ENCODE assay signal across 8 cellular contexts in the genomic region with DNA sequence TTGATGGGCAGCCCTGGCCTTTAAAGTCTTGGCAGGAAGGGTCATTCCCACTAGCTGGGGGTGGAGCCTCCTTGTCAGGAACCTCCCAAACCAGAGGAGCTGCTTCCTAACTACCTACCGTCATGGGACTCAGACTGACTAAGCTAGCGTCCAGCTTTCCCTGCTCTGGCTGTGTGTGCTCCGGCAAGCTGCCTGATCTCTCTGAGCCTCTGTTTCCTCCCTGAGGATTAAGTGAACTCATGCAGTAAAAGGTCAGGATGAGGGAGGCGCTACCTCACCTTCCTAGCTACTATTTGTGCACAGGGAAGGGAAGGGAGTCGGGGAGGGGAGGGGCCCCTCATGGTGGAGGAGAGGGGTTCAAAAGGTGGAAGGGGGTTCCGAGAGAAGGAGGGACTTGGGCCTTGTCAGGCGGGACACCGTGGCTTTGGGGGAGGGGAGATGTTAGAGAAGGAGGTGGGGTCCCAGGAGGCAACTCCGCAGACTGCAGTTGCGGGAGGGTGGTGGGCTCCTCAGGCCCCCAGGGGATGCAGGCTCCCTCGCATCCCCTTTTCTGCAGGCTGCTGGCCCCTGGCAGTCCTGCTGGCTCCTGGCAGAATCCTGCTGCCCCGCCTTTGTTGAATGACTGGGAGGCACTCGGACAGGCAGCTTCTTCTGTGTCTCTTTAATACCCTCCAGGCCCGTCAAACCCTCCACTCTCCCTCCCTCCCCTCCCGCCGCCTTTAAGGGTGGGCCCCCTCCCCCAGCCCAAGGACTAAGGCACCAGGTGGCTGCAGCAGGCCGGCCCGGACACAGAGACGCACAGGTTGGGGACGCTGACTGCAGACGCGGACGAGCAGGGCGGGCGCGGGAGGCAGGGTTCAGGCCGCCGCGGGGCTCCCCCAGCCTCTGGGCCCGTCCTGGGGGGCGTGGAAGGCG. TPM values are rescaled to one million over a fixed set of nuclear protein-coding genes. Genes with fewer than 3 reads are reported as not detected.
DNase-seq lines count a peak whose midpoint lies in the region; ATAC-seq and TF ChIP-seq lines count a peak whose summit lies in the region.

No MANE protein-coding gene starts in this region.

- peaks cover 9 to 17% of the 10 kb centered on the region in 2 donors for H3K27me3 Mint-ChIP-seq in natural killer cell (ENCODE audit: low read depth in 2 of 2)
- peaks cover 8 to 15% of the 10 kb centered on the region in 2 donors for H3K27me3 Mint-ChIP-seq in natural killer cell treated with Interleukin-12 subunit alpha and Interleukin-12 subunit beta and Interleukin-15 and Interleukin-18, amount 100 ng/mL, for 72 hours
- peaks cover 7% of the 10 kb centered on the region for H3K27me3 Mint-ChIP-seq in central memory CD8-positive, alpha-beta T cell

- H3K27ac Mint-ChIP-seq in natural killer cell: no peak overlapping the region
- H3K27ac Mint-ChIP-seq in natural killer cell treated with Interleukin-12 subunit alpha and Interleukin-12 subunit beta and Interleukin-15 and Interleukin-18, amount 100 ng/mL, for 72 hours: no peak overlapping the region
- H3K27ac Mint-ChIP-seq in central memory CD8-positive, alpha-beta T cell (ENCODE audit: low read depth): no peak overlapping the region

- H3K4me3 ChIP-seq in lower leg skin (ENCODE audit: low read depth, poor library complexity, severe bottlenecking) (peak overlapping the region; percentile 21), uterus (peak overlapping the region; percentile 26 to 45)

- peak in 2 of 3 donors; percentile 43 to 46 for ATAC-seq in natural killer cell
- ATAC-seq in natural killer cell treated with Interleukin-12 subunit alpha and Interleukin-12 subunit beta and Interleukin-15 and Interleukin-18, amount 100 ng/mL, for 72 hours: no peak
- ATAC-seq in central memory CD8-positive, alpha-beta T cell (replicated peaks; ENCODE audit: extremely low read depth, poor library complexity, severe bottlenecking): peak; percentile 44

- H3K36me3 Mint-ChIP-seq in natural killer cell: no peaks in the 10 kb centered on the region
- no peaks in the 10 kb centered on the region for H3K36me3 Mint-ChIP-seq in natural killer cell treated with Interleukin-12 subunit alpha and Interleukin-12 subunit beta and Interleukin-15 and Interleukin-18, amount 100 ng/mL, for 72 hours
- peaks cover 2% of the 10 kb centered on the region for H3K36me3 Mint-ChIP-seq in central memory CD8-positive, alpha-beta T cell (ENCODE audit: insufficient read depth)

- 4% methylated on average over 18 to 28 of the region's 32 CpGs for WGBS in lower leg skin, 2 donors

- TF ChIP-seq CTCF in natural killer cell (IDR thresholded peaks at IDR 0.05) (no peak), lower leg skin (IDR thresholded peaks at IDR 0.05) (no peak), uterus (IDR thresholded peaks at IDR 0.05) (no peak)

- H3K36me3 ChIP-seq in uterus: no peaks in the 10 kb centered on the region

- DNase-seq in natural killer cell (no peak), NCI-H2227 treated with DMSO at 0.1 percent for 48 hours (lab: John Stamatoyannopoulos, UW) (peak; percentile 53), lower leg skin (ENCODE audit: low spot score in 2 of 2) (peak in 1 of 2 donors; percentile 82), uterus (peak in 1 of 2 donors; percentile 13)
- no peak for DNase-seq in natural killer cell treated with Interleukin-12 subunit alpha and Interleukin-12 subunit beta and Interleukin-15 and Interleukin-18, amount 100 ng/mL, for 72 hours (ENCODE audit: low spot score)
- no peak for DNase-seq in central memory CD8-positive, alpha-beta T cell (ENCODE audit: low spot score in 2 of 2)
- DNase-seq in central memory CD4-positive, alpha-beta T cell: no peak
- DNase-seq in stimulated activated CD4-positive, alpha-beta T cell treated with anti-CD3 and anti-CD28 coated beads, Interleukin-2, amount 100 ng/mL, for 24 hours: no peak

- H3K9me3 Mint-ChIP-seq in natural killer cell: no peaks in the 10 kb centered on the region
- H3K9me3 Mint-ChIP-seq in natural killer cell treated with Interleukin-12 subunit alpha and Interleukin-12 subunit beta and Interleukin-15 and Interleukin-18, amount 100 ng/mL, for 72 hours: no peaks in the 10 kb centered on the region
- no peaks in the 10 kb centered on the region for H3K9me3 Mint-ChIP-seq in central memory CD8-positive, alpha-beta T cell

- H3K27me3 ChIP-seq in uterus: no peaks in the 10 kb centered on the region

- intact Hi-C loops in natural killer cell (cut with micrococcal nuclease): no loop called here
- intact Hi-C loops in lower leg skin (cut with DNase I; ENCODE audit: low total_unique reads): no loop called here
- intact Hi-C loops in uterus (cut with DNase I; ENCODE audit: low total_unique reads): no loop called here

- H3K27ac ChIP-seq in uterus: no peak overlapping the region

- peak overlapping the region; percentile 49 for H3K4me3 Mint-ChIP-seq in natural killer cell
- no peak overlapping the region for H3K4me3 Mint-ChIP-seq in natural killer cell treated with Interleukin-12 subunit alpha and Interleukin-12 subunit beta and Interleukin-15 and Interleukin-18, amount 100 ng/mL, for 72 hours
- H3K4me3 Mint-ChIP-seq in central memory CD8-positive, alpha-beta T cell: peak overlapping the region; percentile 70

- peaks cover 0 to 14% of the 10 kb centered on the region in 2 donors for H3K4me1 ChIP-seq in uterus

- TF ChIP-seq POLR2A in lower leg skin (IDR thresholded peaks at IDR 0.05): no peak
- no peak for TF ChIP-seq POLR2A in uterus (IDR thresholded peaks at IDR 0.05)

- peaks cover 0 to 13% of the 10 kb centered on the region in 2 donors for H3K4me1 Mint-ChIP-seq in natural killer cell
- peaks cover 0 to 10% of the 10 kb centered on the region in 2 donors for H3K4me1 Mint-ChIP-seq in natural killer cell treated with Interleukin-12 subunit alpha and Interleukin-12 subunit beta and Interleukin-15 and Interleukin-18, amount 100 ng/mL, for 72 hours (ENCODE audit: low read depth in 2 of 2)
- peaks cover 6% of the 10 kb centered on the region for H3K4me1 Mint-ChIP-seq in central memory CD8-positive, alpha-beta T cell

- H3K9me3 ChIP-seq in uterus: no peaks in the 10 kb centered on the region

RNA-seq across cellular contexts. Expression of a gene that starts 9.6 kb away (rescaled TPM):
- total RNA-seq in natural killer cell (not detected), lower leg skin (1 to 10 TPM in 1 of 4 donors, not detected in 3; 1.5 TPM), uterus (10 to 100 TPM in 1 of 4 donors, 1 to 10 TPM in 2, not detected in 1; 1.6 to 45.6 (median 8.8) TPM)
- total RNA-seq in natural killer cell treated with Interleukin-12 subunit alpha and Interleukin-12 subunit beta and Interleukin-15 and Interleukin-18, amount 100 ng/mL, for 72 hours: not detected

RNA-seq across cellular contexts. Expression of a gene that starts 9.7 kb away (rescaled TPM):
- not detected for total RNA-seq in natural killer cell
- total RNA-seq in natural killer cell treated with Interleukin-12 subunit alpha and Interleukin-12 subunit beta and Interleukin-15 and Interleukin-18, amount 100 ng/mL, for 72 hours: not detected
- total RNA-seq in lower leg skin: under 1 TPM in 1 of 4 donors, not detected in 3; 0.16 TPM
- 1 to 10 TPM in 1 of 4 donors, under 1 TPM in 2, not detected in 1; under 0.01 to 2.9 (median 0.91) TPM for total RNA-seq in uterus

RNA-seq across cellular contexts. Expression of a gene that starts 15.3 kb away (rescaled TPM):
- not detected for total RNA-seq in natural killer cell
- total RNA-seq in natural killer cell treated with Interleukin-12 subunit alpha and Interleukin-12 subunit beta and Interleukin-15 and Interleukin-18, amount 100 ng/mL, for 72 hours: not detected
- total RNA-seq in lower leg skin: under 1 TPM in 2 of 4 donors, not detected in 2; 0.44 to 0.97 TPM
- total RNA-seq in uterus: 1 to 10 TPM in 2 of 4 donors, not detected in 2; 5.4 to 6.2 TPM

RNA-seq across cellular contexts. Expression of a gene that starts 41.5 kb away (rescaled TPM):
- under 1 TPM in 1 of 3 donors, not detected in 2; 0.12 TPM for total RNA-seq in natural killer cell
- total RNA-seq in natural killer cell treated with Interleukin-12 subunit alpha and Interleukin-12 subunit beta and Interleukin-15 and Interleukin-18, amount 100 ng/mL, for 72 hours: 1 to 10 TPM in 1 of 2 donors, under 1 TPM in 1; 0.98 to 1.8 TPM
- under 1 TPM in 1 of 4 donors, not detected in 3; 0.10 TPM for total RNA-seq in lower leg skin
- under 1 TPM in 2 of 4 donors, not detected in 2; 0.21 to 0.69 TPM for total RNA-seq in uterus

Comparison
In these comparisons a context has a peak if more than half of its experiments do, and no peak if none do; other contexts are left out.
1. ATAC-seq: peak in natural killer cell (2 of 3) and central memory CD8-positive, alpha-beta T cell (single experiment); none in natural killer cell treated with Interleukin-12 subunit alpha and Interleukin-12 subunit beta and Interleukin-15 and Interleukin-18, amount 100 ng/mL, for 72 hours (0 of 2).